8 cellular contexts compared by ENCODE assay signal in genomic region chr11:102287963-102288744, GRCh38. TPM values are rescaled to one million over a fixed set of nuclear protein-coding genes. Genes with fewer than 3 reads are reported as not detected.
DNase-seq lines count a peak whose midpoint lies in the region; FAIRE-seq and TF ChIP-seq lines count a peak whose summit lies in the region.

No MANE protein-coding gene starts in this region.

- H3K4me1 ChIP-seq in GM23248 (ENCODE audit: insufficient read depth): peaks cover 18% of the 10 kb centered on the region
- peaks cover 40% of the 10 kb centered on the region for H3K4me1 ChIP-seq in OCI-LY1 (ENCODE audit: insufficient read depth, low read length, severe bottlenecking)
- no peaks in the 10 kb centered on the region for H3K4me1 ChIP-seq in small intestine (ENCODE audit: control insufficient read depth in 2 of 2, insufficient read depth in 1 of 2, low read depth in 1 of 2, low read length in 1 of 2)

- peak; percentile 88 for DNase-seq in GM23248
- peak; percentile 78 for DNase-seq in Jurkat, Clone E6-1 (ENCODE audit: low read depth, low spot score)
- peak; percentile 58 for DNase-seq in astrocyte of the cerebellum (ENCODE audit: low read depth)
- peak; percentile 81 for DNase-seq in iPS DF 4.7 (ENCODE audit: extremely low read depth, low spot score)
- peak; percentile 85 for DNase-seq in small intestine

- no peaks in the 10 kb centered on the region for H3K79me2 ChIP-seq in GM23248 (ENCODE audit: insufficient read depth)
- no peaks in the 10 kb centered on the region for H3K79me2 ChIP-seq in OCI-LY1 (ENCODE audit: insufficient read depth, low read length)

- FAIRE-seq in G401.6 (lab: Jason Lieb, UNC): peak; percentile 69
- FAIRE-seq in small intestine (lab: Jason Lieb, UNC): no peak

- H3K9me3 ChIP-seq in GM23248 (ENCODE audit: low read depth) (no peaks in the 10 kb centered on the region), OCI-LY1 (ENCODE audit: low read length) (no peaks in the 10 kb centered on the region), small intestine (ENCODE audit: control insufficient read depth, low read depth) (no peaks in the 10 kb centered on the region)

- H3K4me2 ChIP-seq in GM23248 (ENCODE audit: unreplicated experiment) (peak overlapping the region; percentile 90), OCI-LY1 (ENCODE audit: low read length) (peak overlapping the region; percentile 64)

- H3K9me2 ChIP-seq in GM23248 (ENCODE audit: insufficient read depth) (no peaks in the 10 kb centered on the region), OCI-LY1 (ENCODE audit: low read depth, low read length) (no peaks in the 10 kb centered on the region)

- H3K36me3 ChIP-seq in GM23248 (ENCODE audit: low read depth) (no peaks in the 10 kb centered on the region), OCI-LY1 (ENCODE audit: insufficient read depth, low read length) (no peaks in the 10 kb centered on the region), small intestine (ENCODE audit: control insufficient read depth in 2 of 2, insufficient read depth in 2 of 2, low read length in 2 of 2) (no peaks in the 10 kb centered on the region)

- no peaks in the 10 kb centered on the region for H4K20me1 ChIP-seq in GM23248 (ENCODE audit: insufficient read depth)
- no peaks in the 10 kb centered on the region for H4K20me1 ChIP-seq in OCI-LY1 (ENCODE audit: insufficient read depth, low read length)

- H3K9ac ChIP-seq in GM23248 (peak overlapping the region; percentile 65), OCI-LY1 (ENCODE audit: low read length) (peak overlapping the region; percentile 37; the same call in 1 of the 2 replicates)

- H3K27ac ChIP-seq in 22Rv1: no peak overlapping the region
- no peak overlapping the region for H3K27ac ChIP-seq in GM23248
- peak overlapping the region; percentile 67 for H3K27ac ChIP-seq in OCI-LY1 (ENCODE audit: low read depth, low read length, poor library complexity, severe bottlenecking)
- H3K27ac ChIP-seq in small intestine (ENCODE audit: low read depth in 1 of 2, low read length in 1 of 2): no peak overlapping the region

- TF ChIP-seq CTCF in 22Rv1 (IDR thresholded peaks at IDR 0.05) (peak; percentile 81), OCI-LY1 (IDR thresholded peaks at IDR 0.05; ENCODE audit: low read length) (peak; percentile 77), astrocyte of the cerebellum (IDR thresholded peaks at IDR 0.05; ENCODE audit: low read depth, low read length, missing control alignments) (peak; percentile 63)

- in situ Hi-C loops in GM23248 (cut with MboI): no loop called here
- in situ Hi-C loops in astrocyte of the cerebellum (cut with HindIII; ENCODE audit: low sequenced_read_pairs): no loop called here

- H3F3A ChIP-seq in GM23248 (ENCODE audit: insufficient read depth) (peaks cover 17% of the 10 kb centered on the region; the same call in 1 of the 2 replicates), OCI-LY1 (ENCODE audit: insufficient read depth, low read length) (no peaks in the 10 kb centered on the region)

- H3K4me3 ChIP-seq in GM23248 (peak overlapping the region; percentile 66), OCI-LY1 (ENCODE audit: low read depth, low read length, poor library complexity, severe bottlenecking) (peak overlapping the region; percentile 45), astrocyte of the cerebellum (ENCODE audit: low read depth, low read length) (no peak overlapping the region), small intestine (ENCODE audit: low read depth in 1 of 2, low read length in 2 of 2) (no peak overlapping the region)
- peak overlapping the region; percentile 33 for H3K4me3 ChIP-seq in Jurkat, Clone E6-1 (ENCODE audit: low read length)

- H2AFZ ChIP-seq in GM23248 (peak overlapping the region; percentile 90), OCI-LY1 (ENCODE audit: low read length) (peak overlapping the region; percentile 72)

- 38 to 39% methylated on average over 14 of the region's 14 CpGs for whole genome bisulfite sequencing in GM23248 (ENCODE audit: low coverage in 1 of 2, low lambda C conversion rate in 2 of 2, missing lambda C conversion rate in 2 of 2), 2 experiments
- WGBS in small intestine, 3 donors: 35 to 42% (median 38%) methylated on average over 14 of the region's 14 CpGs

- H3K27me3 ChIP-seq in GM23248 (replicated peaks; ENCODE audit: insufficient read depth) (no peaks in the 10 kb centered on the region), OCI-LY1 (ENCODE audit: insufficient read depth, low read length) (no peaks in the 10 kb centered on the region), small intestine (ENCODE audit: control insufficient read depth in 2 of 2, insufficient read depth in 2 of 2, low read length in 2 of 2) (no peaks in the 10 kb centered on the region)

RNA-seq across cellular contexts. Expression of gene BIRC3, which starts 29.1 kb away (rescaled TPM):
- 0.89 and 0.97 TPM in 2 replicates for total RNA-seq in GM23248 (2014; rRNA removed; shearing (Covaris generic))
- polyA plus RNA-seq in GM23248 (2016; fragmentation: Nextera tagmentation; extraction: Ambion mirVana) (0.57 and 0.79 TPM in 2 replicates), small intestine (10 to 100 TPM; 25.6 to 49.0 (median 32.4) TPM)
- polyA plus RNA-seq in Jurkat, Clone E6-1 (2012; ENCODE audit: insufficient read depth, insufficient read length): 3.5 TPM

RNA-seq across cellular contexts. Expression of gene BIRC2, which starts 58.9 kb away (rescaled TPM):
- 73.7 and 104 TPM in 2 replicates for total RNA-seq in GM23248 (2014; rRNA removed; shearing (Covaris generic))
- polyA plus RNA-seq in GM23248 (2016; fragmentation: Nextera tagmentation; extraction: Ambion mirVana) (60.7 and 63.2 TPM in 2 replicates), small intestine (10 to 100 TPM; 22.1 to 38.5 (median 28.9) TPM)
- polyA plus RNA-seq in Jurkat, Clone E6-1 (2012; ENCODE audit: insufficient read depth, insufficient read length): 17.6 TPM

Comparison
In these comparisons a context has a peak if more than half of its experiments do, and no peak if none do; other contexts are left out.
1. H3K4me3 ChIP-seq: peak in GM23248 (single experiment), Jurkat, Clone E6-1 (single experiment) and OCI-LY1 (single experiment); none in astrocyte of the cerebellum (single experiment) and small intestine (0 of 2).
2. RNA of gene BIRC3, which starts 29.1 kb away (polyA plus RNA-seq): 25.6 to 49.0 TPM in small intestine; 0.57 to 0.79 TPM in GM23248; every median in the first group is over 10 times any median in the second.
3. Peak in every context shown above with its lines, with median percentiles within 50 percentile points of each other: CTCF ChIP-seq and DNase-seq.